ENCODE assay signal across 1 cellular context in the genomic region with DNA sequence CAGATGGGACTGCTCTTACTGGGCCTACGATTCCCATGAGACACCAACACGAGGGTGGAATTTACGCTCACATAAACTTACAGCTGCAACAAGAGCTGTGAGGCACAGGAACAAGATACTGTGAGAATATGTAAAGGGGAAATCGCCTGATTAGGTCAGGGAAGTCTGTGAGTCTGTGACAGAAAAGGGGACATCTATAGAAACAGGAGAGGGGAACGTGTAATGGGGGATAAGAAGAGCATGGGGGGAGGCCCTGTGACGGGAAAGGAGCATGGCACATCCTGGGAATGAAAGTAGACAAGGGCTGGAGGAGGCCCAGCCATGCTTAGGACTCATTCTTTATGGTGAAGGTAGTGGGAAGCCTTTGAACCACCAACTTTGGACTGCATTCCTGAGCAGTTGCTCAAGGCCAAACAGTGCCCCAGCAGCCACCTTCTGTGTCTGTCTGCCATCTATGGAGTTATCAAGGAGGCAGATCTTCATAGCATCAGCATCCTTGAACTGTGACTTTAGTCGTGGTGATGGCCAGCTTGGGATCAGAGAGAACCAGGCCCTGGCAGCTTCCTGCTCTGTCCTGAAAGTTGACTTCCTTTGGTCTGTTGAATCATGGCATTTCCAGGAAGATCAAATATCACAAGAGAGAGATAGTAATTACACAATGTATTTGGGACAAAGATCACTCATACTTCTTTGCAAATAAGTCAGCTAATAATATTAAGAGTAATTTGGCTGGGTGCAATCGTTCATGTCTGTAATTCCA.
TF ChIP-seq lines count a peak whose summit lies in the region.

No MANE protein-coding gene starts in this region.

TF ChIP-seq in IMR-90, 13 proteins besides CTCF, POLR2A, EP300 and RAD21 (continued from another document):
- TF ChIP-seq CHD1 (IDR thresholded peaks at IDR 0.05; ENCODE audit: low read depth, low read length) (no peak), CEBPB (IDR thresholded peaks at IDR 0.05; ENCODE audit: low read depth, low read length) (no peak), SMC3 (IDR thresholded peaks at IDR 0.05; ENCODE audit: low read depth, low read length) (no peak), MAFK (IDR thresholded peaks at IDR 0.05; ENCODE audit: low read depth, low read length) (no peak), MAZ (IDR thresholded peaks at IDR 0.05; ENCODE audit: borderline replicate concordance, low read depth, low read length) (no peak), RFX5 (IDR thresholded peaks at IDR 0.05; ENCODE audit: low read depth, low read length) (no peak), RCOR1 (IDR thresholded peaks at IDR 0.05; ENCODE audit: insufficient replicate concordance, low read length) (no peak), NFE2L2 (IDR thresholded peaks at IDR 0.05; ENCODE audit: low read depth, low read length) (no peak)
- TF ChIP-seq, protein P1, sequence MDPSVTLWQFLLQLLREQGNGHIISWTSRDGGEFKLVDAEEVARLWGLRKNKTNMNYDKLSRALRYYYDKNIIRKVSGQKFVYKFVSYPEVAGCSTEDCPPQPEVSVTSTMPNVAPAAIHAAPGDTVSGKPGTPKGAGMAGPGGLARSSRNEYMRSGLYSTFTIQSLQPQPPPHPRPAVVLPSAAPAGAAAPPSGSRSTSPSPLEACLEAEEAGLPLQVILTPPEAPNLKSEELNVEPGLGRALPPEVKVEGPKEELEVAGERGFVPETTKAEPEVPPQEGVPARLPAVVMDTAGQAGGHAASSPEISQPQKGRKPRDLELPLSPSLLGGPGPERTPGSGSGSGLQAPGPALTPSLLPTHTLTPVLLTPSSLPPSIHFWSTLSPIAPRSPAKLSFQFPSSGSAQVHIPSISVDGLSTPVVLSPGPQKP (IDR thresholded peaks at IDR 0.05; ENCODE audit: borderline replicate concordance, low read depth, low read length) = no peak
- TF ChIP-seq, protein P2, sequence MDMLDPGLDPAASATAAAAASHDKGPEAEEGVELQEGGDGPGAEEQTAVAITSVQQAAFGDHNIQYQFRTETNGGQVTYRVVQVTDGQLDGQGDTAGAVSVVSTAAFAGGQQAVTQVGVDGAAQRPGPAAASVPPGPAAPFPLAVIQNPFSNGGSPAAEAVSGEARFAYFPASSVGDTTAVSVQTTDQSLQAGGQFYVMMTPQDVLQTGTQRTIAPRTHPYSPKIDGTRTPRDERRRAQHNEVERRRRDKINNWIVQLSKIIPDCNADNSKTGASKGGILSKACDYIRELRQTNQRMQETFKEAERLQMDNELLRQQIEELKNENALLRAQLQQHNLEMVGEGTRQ (IDR thresholded peaks at IDR 0.05; ENCODE audit: low read depth, low read length) = no peak
